Comparison of ENCODE assay signal across 14 cellular contexts in the genomic region with DNA sequence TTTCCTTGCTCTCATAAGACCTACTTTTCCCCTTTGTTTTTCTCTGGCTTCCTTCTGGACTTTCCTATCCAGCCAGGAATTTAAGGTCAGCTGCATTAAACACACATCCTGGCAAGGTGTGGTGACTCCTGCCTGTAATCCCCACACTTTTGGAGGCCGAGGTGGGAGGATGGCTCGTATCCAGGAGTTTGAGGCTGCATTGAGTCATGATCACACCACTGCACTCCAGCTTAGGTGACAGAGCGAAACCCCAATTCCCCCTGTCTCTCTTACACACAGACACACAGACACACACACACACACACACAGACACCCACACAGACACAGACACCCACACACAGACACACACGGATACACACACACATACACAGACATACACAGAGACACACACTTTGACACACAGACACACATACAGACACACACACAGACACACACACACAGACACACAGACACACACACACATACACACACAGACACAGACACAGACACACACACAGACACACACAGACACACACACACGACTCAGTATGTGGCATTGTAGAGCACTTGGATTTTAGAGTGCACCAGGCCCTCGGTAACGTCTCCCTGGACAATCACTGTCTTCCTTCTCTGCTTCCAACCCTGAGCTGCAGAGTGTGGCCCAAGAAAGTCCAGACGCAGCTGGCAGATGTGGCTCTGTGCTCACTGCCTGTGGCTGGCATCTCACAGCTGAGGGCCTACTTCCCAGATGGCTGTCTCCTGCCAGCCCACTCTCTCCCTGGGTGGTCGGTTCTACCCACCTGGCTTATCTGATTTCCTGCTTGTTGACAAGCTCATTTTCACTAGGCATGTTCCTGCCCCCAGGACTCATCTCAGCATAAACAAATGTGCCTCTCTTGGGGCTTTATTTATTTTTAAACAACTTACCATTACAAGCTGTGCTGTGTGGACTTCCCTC. TPM values are rescaled to one million over a fixed set of nuclear protein-coding genes. Genes with fewer than 3 reads are reported as not detected.
DNase-seq lines count a peak whose midpoint lies in the region; ATAC-seq and TF ChIP-seq lines count a peak whose summit lies in the region.
"Had no signal": no experiment of that assay in that cellular context is flagged by ENCODE, and none has a peak within 500 bp of the region (broad histone marks: within the 10 kb centered on the region; RNA-seq: fewer than 3 reads in every experiment).

No MANE protein-coding gene starts in this region.

- intact Hi-C loops in CD8-positive, alpha-beta T cell (cut with DNase I, micrococcal nuclease), result no loop called here

- peak overlapping the region; percentile 37 for H3K27ac Mint-ChIP-seq in CD8-positive, alpha-beta T cell

- peaks cover 79% of the 10 kb centered on the region for H3K36me3 ChIP-seq in BLaER1
- peaks cover 65% of the 10 kb centered on the region for H3K36me3 ChIP-seq in CD8-positive, alpha-beta T cell (ENCODE audit: insufficient read depth, low read length)
- H3K36me3 ChIP-seq: prostate gland, WERI-Rb-1 had no signal

- peaks cover 9% of the 10 kb centered on the region for H3K4me1 ChIP-seq in BLaER1
- no peaks in the 10 kb centered on the region for H3K4me1 ChIP-seq in CD8-positive, alpha-beta T cell (ENCODE audit: insufficient read depth, low read length)
- H3K4me1 ChIP-seq: prostate gland, tibial nerve had no signal

- POLR2A ChIA-PET in CD8-positive, alpha-beta T cell (lab: Charles Lee), result interaction anchor here (1.3 kb wide), 1 partner anchor 21 kb away, joined by 3 read pairs; no protein-coding TSS in a partner anchor
- POLR2A ChIA-PET in RWPE1 (lab: Yijun Ruan, JAX; ENCODE audit: low non-redundant PET), result no interaction called here

- no peaks in the 10 kb centered on the region for H3K27me3 Mint-ChIP-seq in CD8-positive, alpha-beta T cell (ENCODE audit: low read depth)

- H3K4me3 Mint-ChIP-seq in CD8-positive, alpha-beta T cell, result no peak overlapping the region

- CTCF ChIA-PET in CD8-positive, alpha-beta T cell (lab: Charles Lee), result interaction anchor here (1.0 to 1.1 kb wide), 2 partner anchors 14 to 928 kb away, joined by 3 to 4 read pairs; no protein-coding TSS in a partner anchor
- CTCF ChIA-PET in RWPE1 (lab: Yijun Ruan, JAX), result no interaction called here

- no peak overlapping the region for H3K4me3 ChIP-seq in BLaER1
- H3K4me3 ChIP-seq in CD8-positive, alpha-beta T cell (ENCODE audit: low read depth, low read length), result no peak overlapping the region
- H3K4me3 ChIP-seq: mucosa of descending colon, prostate gland, tibial nerve had no signal

- H3K9me3 ChIP-seq in BLaER1, result no peaks in the 10 kb centered on the region
- H3K9me3 ChIP-seq in CD8-positive, alpha-beta T cell (ENCODE audit: low read length), result no peaks in the 10 kb centered on the region
- H3K9me3 ChIP-seq: mucosa of descending colon, prostate gland, tibial nerve had no signal

- H3K9me3 Mint-ChIP-seq in CD8-positive, alpha-beta T cell, result no peaks in the 10 kb centered on the region

- H3K27ac ChIP-seq in BLaER1 (no peak overlapping the region), RWPE1 (peak overlapping the region; percentile 44)
- no peak overlapping the region for H3K27ac ChIP-seq in CD8-positive, alpha-beta T cell (ENCODE audit: low read depth, low read length)
- H3K27ac ChIP-seq: C4-2B, prostate gland, tibial nerve, WERI-Rb-1 had no signal

- peaks cover 20% of the 10 kb centered on the region for H3K4me1 Mint-ChIP-seq in CD8-positive, alpha-beta T cell (ENCODE audit: low read depth)

- no peak overlapping the region for H3K9ac ChIP-seq in BLaER1

- no peak for TF ChIP-seq CTCF in CD8-positive, alpha-beta T cell (IDR thresholded peaks at IDR 0.05)
- no peak for TF ChIP-seq CTCF in RWPE1 (conservative IDR thresholded peaks at IDR 0.05; ENCODE audit: low read depth)

- no peaks in the 10 kb centered on the region for H3K27me3 ChIP-seq in BLaER1
- no peaks in the 10 kb centered on the region for H3K27me3 ChIP-seq in CD8-positive, alpha-beta T cell (ENCODE audit: insufficient read depth, low read length)
- H3K27me3 ChIP-seq: tibial nerve had no signal

- H3K4me2 ChIP-seq in BLaER1, result peak overlapping the region; percentile 25; the same call in 1 of the 2 replicates

- 0 out of 2 replicates have a peak, but pooled peaks cover 8% of the 10 kb centered on the region for H4K20me1 ChIP-seq in BLaER1

- peak in 1 of 7 experiments; percentile 27 for DNase-seq in CD8-positive, alpha-beta T cell
- DNase-seq in RWPE1 (ENCODE audit: low spot score) (no peak), kidney tubule cell (ENCODE audit: low spot score) (peak; percentile 45), SKM-1 (lab: John Stamatoyannopoulos, UW; ENCODE audit: unreplicated experiment) (no peak)
- DNase-seq: effector memory CD4-positive, alpha-beta T cell; mucosa of descending colon; WERI-Rb-1 had no signal

- ATAC-seq in CD8-positive, alpha-beta T cell, result no peak
- ATAC-seq in HG03135 (IDR thresholded peaks at IDR 0.05; ENCODE audit: unreplicated experiment) (no peak), HG02642 (IDR thresholded peaks at IDR 0.05; ENCODE audit: poor library complexity, unreplicated experiment) (no peak)
- ATAC-seq: mucosa of descending colon, SK-N-SH treated with all-trans-retinoic acid at 6 μM for 48 hours had no signal

- peaks cover 93% of the 10 kb centered on the region for H3K36me3 Mint-ChIP-seq in CD8-positive, alpha-beta T cell

RNA-seq across cellular contexts. Expression of a gene that starts 39.0 kb away (rescaled TPM):
- 100 to 1,000 TPM; 231 to 241 TPM for total RNA-seq in CD8-positive, alpha-beta T cell

RNA-seq across cellular contexts. Expression of a gene that starts 59.0 kb away (rescaled TPM):
- total RNA-seq in CD8-positive, alpha-beta T cell, result 10 to 100 TPM; 21.9 to 24.4 TPM

RNA-seq across cellular contexts. Expression of a gene that starts 59.3 kb away (rescaled TPM):
- total RNA-seq in CD8-positive, alpha-beta T cell, result 100 to 1,000 TPM in 1 of 2 experiments, 10 to 100 TPM in 1; 96.9 to 103 TPM
